Comparison of ENCODE assay signal across 9 cellular contexts in the genomic region with DNA sequence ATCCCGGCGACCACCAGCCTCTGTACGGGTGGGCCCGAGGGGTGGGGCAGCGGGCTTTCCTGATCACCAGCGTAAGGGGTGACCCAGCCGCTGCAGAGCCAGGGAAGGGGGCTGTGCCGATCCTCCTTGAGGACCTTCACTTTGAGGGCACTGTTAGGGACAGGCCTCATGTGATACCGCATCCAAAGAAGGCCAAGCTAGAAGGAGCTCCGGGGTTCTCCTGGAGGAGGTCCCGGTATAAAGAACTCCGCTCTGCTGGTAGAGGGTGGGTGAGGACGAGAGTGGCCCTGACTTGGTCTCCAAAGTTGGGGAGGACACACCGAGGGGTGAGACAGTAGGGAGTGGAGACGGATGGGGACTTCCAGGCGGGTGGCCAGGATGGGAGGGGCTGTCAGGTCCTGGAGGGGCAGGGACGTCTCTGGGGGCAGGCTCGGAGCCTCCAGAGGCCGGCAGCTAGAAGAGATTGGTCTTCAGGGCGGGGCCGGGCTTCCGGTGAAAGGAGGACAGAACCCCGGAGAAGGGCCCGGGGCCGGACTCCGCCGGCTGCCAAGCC. TPM values are rescaled to one million over a fixed set of nuclear protein-coding genes. Genes with fewer than 3 reads are reported as not detected.
A peak's percentile ranks its signal among the peaks of the same experiment; 100 is the strongest.
DNase-seq lines count a peak whose midpoint lies in the region; ATAC-seq, FAIRE-seq and TF ChIP-seq lines count a peak whose summit lies in the region.
"Had no signal": no experiment of that assay in that cellular context is flagged by ENCODE, and none has a peak within 500 bp of the region (broad histone marks: within the 10 kb centered on the region; RNA-seq: fewer than 3 reads in every experiment).

No MANE protein-coding gene starts in this region.

- ATAC-seq in A549 (no peak; a peak in 1 of 6 replicates), SK-N-SH treated with all-trans-retinoic acid at 6 μM for 48 hours (peak; percentile 3), HG03460 (IDR thresholded peaks at IDR 0.05; ENCODE audit: unreplicated experiment) (no peak), HG02884 (IDR thresholded peaks at IDR 0.05; ENCODE audit: unreplicated experiment) (no peak)

- no peak overlapping the region for H3K4me3 ChIP-seq in A549
- peak overlapping the region; percentile 41 for H3K4me3 ChIP-seq in fibroblast of the aortic adventitia (ENCODE audit: low read depth, low read length)
- peak overlapping the region; percentile 25 for H3K4me3 ChIP-seq in ovary

- intact Hi-C loops in ovary (cut with DNase I), result no loop called here

- no peak overlapping the region for H3K27ac ChIP-seq in A549
- no peak overlapping the region for H3K27ac ChIP-seq in ovary

- H3K4me1 ChIP-seq in A549 (peaks cover 12% of the 10 kb centered on the region), ovary (ENCODE audit: insufficient read depth) (peaks cover 11% of the 10 kb centered on the region)

- CTCF ChIA-PET in A549 (lab: Yijun Ruan, JAX), result interaction anchor here (1.2 to 5.9 kb wide), 4 partner anchors 11 to 176 kb away, joined by 3 to 83 read pairs (median 6); a partner anchor contains a TSS

- no peaks in the 10 kb centered on the region for H3K36me3 ChIP-seq in ovary

- H3K9me3 ChIP-seq in A549 (0 out of 3 replicates have a peak, but pooled peaks cover 3% of the 10 kb centered on the region), ovary (no peaks in the 10 kb centered on the region)

- H3K4me2 ChIP-seq in A549, result no peak overlapping the region

- TF ChIP-seq EP300 in A549 (IDR thresholded peaks at IDR 0.05) (no peak), ovary (IDR thresholded peaks at IDR 0.05) (no peak)

- DNase-seq in A549 (ENCODE audit: low read depth in 1 of 2, low spot score in 1 of 2) (no peak), GM12892 (ENCODE audit: insufficient read length) (no peak), fibroblast of the aortic adventitia (ENCODE audit: low read depth) (peak; percentile 44), ovary (peak in 2 of 5 donors; percentile 59 to 61)
- no peak for DNase-seq in central memory CD4-positive, alpha-beta T cell

- 61% methylated on average over 25 of the region's 27 CpGs for WGBS in A549 (ENCODE audit: missing lambda C conversion rate)
- WGBS in ovary, 3 donors, result 7 to 10% (median 7%) methylated on average over 25 to 27 of the region's 27 CpGs

- TF ChIP-seq POLR2A in A549 (IDR thresholded peaks at IDR 0.05; ENCODE audit: low read length), result no peak
- TF ChIP-seq POLR2A in GM12892 (IDR thresholded peaks at IDR 0.05; ENCODE audit: low read depth, low read length), result peak; percentile 33; the same call in 1 of the 2 replicates
- TF ChIP-seq POLR2A in ovary (IDR thresholded peaks at IDR 0.05), result no peak

- FAIRE-seq in A549 (lab: Jason Lieb, UNC), result no peak
- no peak for FAIRE-seq in GM12892 (lab: Jason Lieb, UNC)
- FAIRE-seq: colon had no signal

- POLR2A ChIA-PET in A549 (lab: Yijun Ruan, JAX), result no interaction called here

- TF ChIP-seq RAD21 in A549 (conservative IDR thresholded peaks at IDR 0.05 in 1 of 2, IDR thresholded peaks at IDR 0.05 in 1 of 2), result no peak

- peaks cover 11% of the 10 kb centered on the region for H3K27me3 ChIP-seq in ovary

- no peak for TF ChIP-seq CTCF in A549 (IDR thresholded peaks at IDR 0.05)
- TF ChIP-seq CTCF in fibroblast of the aortic adventitia (IDR thresholded peaks at IDR 0.05; ENCODE audit: insufficient read depth, low read length), result no peak
- TF ChIP-seq CTCF in ovary (IDR thresholded peaks at IDR 0.05), result no peak

TF ChIP-seq in A549, 52 proteins besides CTCF, POLR2A, EP300 and RAD21 (continues in another document):
- TF ChIP-seq GATA3 (IDR thresholded peaks at IDR 0.05; ENCODE audit: borderline replicate concordance) (no peak), NR3C1 (IDR thresholded peaks at IDR 0.05) (no peak), KDM5A (IDR thresholded peaks at IDR 0.05) (no peak), HDAC2 (IDR thresholded peaks at IDR 0.05) (no peak), SMC3 (IDR thresholded peaks at IDR 0.05) (no peak), MYC (IDR thresholded peaks at IDR 0.05; ENCODE audit: borderline replicate concordance, low read length) (no peak), FOSL2 (IDR thresholded peaks at IDR 0.05) (no peak), FOSL2 (CRISPR knock-in tag; IDR thresholded peaks at IDR 0.05) (no peak)
- TF ChIP-seq, protein P1, sequence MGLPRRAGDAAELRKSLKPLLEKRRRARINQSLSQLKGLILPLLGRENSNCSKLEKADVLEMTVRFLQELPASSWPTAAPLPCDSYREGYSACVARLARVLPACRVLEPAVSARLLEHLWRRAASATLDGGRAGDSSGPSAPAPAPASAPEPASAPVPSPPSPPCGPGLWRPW (IDR thresholded peaks at IDR 0.05), result no peak
- TF ChIP-seq, protein P2, sequence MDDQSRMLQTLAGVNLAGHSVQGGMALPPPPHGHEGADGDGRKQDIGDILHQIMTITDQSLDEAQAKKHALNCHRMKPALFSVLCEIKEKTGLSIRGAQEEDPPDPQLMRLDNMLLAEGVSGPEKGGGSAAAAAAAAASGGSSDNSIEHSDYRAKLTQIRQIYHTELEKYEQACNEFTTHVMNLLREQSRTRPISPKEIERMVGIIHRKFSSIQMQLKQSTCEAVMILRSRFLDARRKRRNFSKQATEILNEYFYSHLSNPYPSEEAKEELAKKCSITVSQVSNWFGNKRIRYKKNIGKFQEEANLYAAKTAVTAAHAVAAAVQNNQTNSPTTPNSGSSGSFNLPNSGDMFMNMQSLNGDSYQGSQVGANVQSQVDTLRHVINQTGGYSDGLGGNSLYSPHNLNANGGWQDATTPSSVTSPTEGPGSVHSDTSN (IDR thresholded peaks at IDR 0.05), result peak; percentile 27

TF ChIP-seq in SK-N-SH treated with all-trans-retinoic acid at 6 μM for 48 hours, 23 proteins besides CTCF, POLR2A, EP300 and RAD21 (continues in another document):
- TF ChIP-seq, protein P3, sequence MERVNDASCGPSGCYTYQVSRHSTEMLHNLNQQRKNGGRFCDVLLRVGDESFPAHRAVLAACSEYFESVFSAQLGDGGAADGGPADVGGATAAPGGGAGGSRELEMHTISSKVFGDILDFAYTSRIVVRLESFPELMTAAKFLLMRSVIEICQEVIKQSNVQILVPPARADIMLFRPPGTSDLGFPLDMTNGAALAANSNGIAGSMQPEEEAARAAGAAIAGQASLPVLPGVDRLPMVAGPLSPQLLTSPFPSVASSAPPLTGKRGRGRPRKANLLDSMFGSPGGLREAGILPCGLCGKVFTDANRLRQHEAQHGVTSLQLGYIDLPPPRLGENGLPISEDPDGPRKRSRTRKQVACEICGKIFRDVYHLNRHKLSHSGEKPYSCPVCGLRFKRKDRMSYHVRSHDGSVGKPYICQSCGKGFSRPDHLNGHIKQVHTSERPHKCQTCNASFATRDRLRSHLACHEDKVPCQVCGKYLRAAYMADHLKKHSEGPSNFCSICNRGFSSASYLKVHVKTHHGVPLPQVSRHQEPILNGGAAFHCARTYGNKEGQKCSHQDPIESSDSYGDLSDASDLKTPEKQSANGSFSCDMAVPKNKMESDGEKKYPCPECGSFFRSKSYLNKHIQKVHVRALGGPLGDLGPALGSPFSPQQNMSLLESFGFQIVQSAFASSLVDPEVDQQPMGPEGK (CRISPR knock-in tag; IDR thresholded peaks at IDR 0.05; ENCODE audit: borderline replicate concordance), result peak; percentile 50; the same call in 1 of the 2 replicates
- no peak for TF ChIP-seq ZNF8 (CRISPR knock-in tag; IDR thresholded peaks at IDR 0.05)

RNA-seq across cellular contexts. Expression of a gene that starts 4.6 kb away (rescaled TPM):
- polyA plus RNA-seq in A549 (2011; rRNA removed) (not detected in 2 replicates), A549 (2017; fragmentation: RNase III; extraction: RNeasy Plus Mini Kit Qiagen cat#74134 plus additional on column Dnase treatment) (not detected in 3 replicates), ovary (not detected)
- not detected in 2 replicates for polyA plus RNA-seq in A549 (2012; cell fraction: cytosol; rRNA removed)
- polyA plus RNA-seq in A549 (2012; cell fraction: nucleus; rRNA removed), result not detected in 2 replicates
- not detected in 2 replicates for polyA minus RNA-seq in A549 (2011; rRNA and poly(A)+ RNA removed)
- polyA plus RNA-seq in GM12892 (2012; ENCODE audit: missing spikeins), result not detected
- total RNA-seq in fibroblast of the aortic adventitia (ENCODE audit: low replicate concordance) (not detected in 2 replicates), ovary (not detected)

RNA-seq across cellular contexts. Expression of a gene that starts 14.8 kb away (rescaled TPM):
- polyA plus RNA-seq in A549 (2011; rRNA removed) (67.4 and 84.8 TPM in 2 replicates), A549 (2017; fragmentation: RNase III; extraction: RNeasy Plus Mini Kit Qiagen cat#74134 plus additional on column Dnase treatment) (94.5 to 117 TPM (median 103 TPM) in 3 replicates), ovary (10 to 100 TPM; 77.3 to 86.6 TPM)
- 58.1 and 79.4 TPM in 2 replicates for polyA plus RNA-seq in A549 (2012; cell fraction: cytosol; rRNA removed)
- 441 and 536 TPM in 2 replicates for polyA plus RNA-seq in A549 (2012; cell fraction: nucleus; rRNA removed)
- 129 and 131 TPM in 2 replicates for polyA minus RNA-seq in A549 (2011; rRNA and poly(A)+ RNA removed)
- 41.2 TPM for polyA plus RNA-seq in GM12892 (2012; ENCODE audit: missing spikeins)
- total RNA-seq in fibroblast of the aortic adventitia (ENCODE audit: low replicate concordance) (27.9 and 54.6 TPM in 2 replicates), ovary (100 to 1,000 TPM in 5 of 7 donors, 10 to 100 TPM in 2; 48.4 to 208 (median 136) TPM)

RNA-seq across cellular contexts. Expression of a gene that starts 22.8 kb away (rescaled TPM):
- not detected in 2 replicates for polyA plus RNA-seq in A549 (2011; rRNA removed)
- polyA plus RNA-seq in A549 (2012; cell fraction: cytosol; rRNA removed), result not detected in 2 replicates
- 0.28 TPM in 1 of 2 replicates, not detected in the other for polyA plus RNA-seq in A549 (2012; cell fraction: nucleus; rRNA removed)
- not detected in 3 replicates for polyA plus RNA-seq in A549 (2017; fragmentation: RNase III; extraction: RNeasy Plus Mini Kit Qiagen cat#74134 plus additional on column Dnase treatment)
- polyA minus RNA-seq in A549 (2011; rRNA and poly(A)+ RNA removed), result not detected in 2 replicates
- 0.59 TPM for polyA plus RNA-seq in GM12892 (2012; ENCODE audit: missing spikeins)
- total RNA-seq in fibroblast of the aortic adventitia (ENCODE audit: low replicate concordance), result not detected in 2 replicates
- 10 to 100 TPM in 3 of 7 donors, 1 to 10 TPM in 4; 2.4 to 14.1 (median 10.0) TPM for total RNA-seq in ovary
- polyA plus RNA-seq in ovary, result 10 to 100 TPM; 15.5 to 45.7 TPM

RNA-seq across cellular contexts. Expression of a gene that starts 47.4 kb away (rescaled TPM):
- polyA plus RNA-seq in A549 (2011; rRNA removed), result 0.22 and 0.25 TPM in 2 replicates
- polyA plus RNA-seq in A549 (2012; cell fraction: cytosol; rRNA removed), result 0.08 and 0.13 TPM in 2 replicates
- 0.19 and 0.42 TPM in 2 replicates for polyA plus RNA-seq in A549 (2012; cell fraction: nucleus; rRNA removed)
- 0.08 to 0.12 TPM (median 0.09 TPM) in 3 replicates for polyA plus RNA-seq in A549 (2017; fragmentation: RNase III; extraction: RNeasy Plus Mini Kit Qiagen cat#74134 plus additional on column Dnase treatment)
- polyA minus RNA-seq in A549 (2011; rRNA and poly(A)+ RNA removed), result not detected in 2 replicates
- polyA plus RNA-seq in GM12892 (2012; ENCODE audit: missing spikeins), result not detected
- total RNA-seq in fibroblast of the aortic adventitia (ENCODE audit: low replicate concordance), result 0.18 TPM in 1 of 2 replicates, not detected in the other
- total RNA-seq in ovary, result 100 to 1,000 TPM in 1 of 7 donors, 10 to 100 TPM in 1, 1 to 10 TPM in 3, under 1 TPM in 1, not detected in 1; 0.35 to 108 (median 4.3) TPM
- 10 to 100 TPM in 1 of 2 donors, under 1 TPM in 1; 0.31 to 10.3 TPM for polyA plus RNA-seq in ovary
